Comparison of ENCODE assay signal across 32 cellular contexts in genomic region chr9:134841180-134841904, GRCh38. TPM values are rescaled to one million over a fixed set of nuclear protein-coding genes. Genes with fewer than 3 reads are reported as not detected.
"Had no signal": no experiment of that assay in that cellular context is flagged by ENCODE, and none has a peak within 500 bp of the region (broad histone marks: within the 10 kb centered on the region; RNA-seq: fewer than 3 reads in every experiment).

No MANE protein-coding gene starts in this region.

- H3K4me1 ChIP-seq: esophagus squamous epithelium, neural progenitor cell, psoas muscle, sigmoid colon, testis, tibial artery had no signal

- H2AFZ ChIP-seq: neural progenitor cell had no signal

- DNase-seq: dermis blood vessel endothelial cell; effector memory CD4-positive, alpha-beta T cell; erythroblast; esophagus squamous epithelium; foreskin melanocyte; heart right ventricle; hippocampal formation; immature natural killer cell; islet precursor cell; mesendoderm; midbrain; naive thymus-derived CD4-positive, alpha-beta T cell; nucleus accumbens; ovary; sigmoid colon; spleen; stimulated activated CD4-positive, alpha-beta T cell treated with anti-CD3 and anti-CD28 coated beads, Interleukin-4, amount 100 ng/mL, for 4 hours; stimulated activated naive CD8-positive, alpha-beta T cell treated with anti-CD3 and anti-CD28 coated beads, Interleukin-15, Interleukin-2, amounts not matched to agents 100 U/mL and 50 U/mL, for 24 hours; substantia nigra; testis; tibial artery had no signal

- H3K27me3 ChIP-seq: esophagus squamous epithelium, heart right ventricle, neural progenitor cell, ovary, sigmoid colon, spleen, testis, tibial artery had no signal

- H3K9me3 ChIP-seq: esophagus squamous epithelium, heart right ventricle, ovary, psoas muscle, sigmoid colon, spleen, testis, tibial artery had no signal

- H3K36me3 ChIP-seq: neural progenitor cell, ovary had no signal

- H3K27ac Mint-ChIP-seq: immature natural killer cell; naive thymus-derived CD4-positive, alpha-beta T cell; nephron; neural progenitor cell; stimulated activated memory B cell treated with anti-CD40 and anti-IgM and Interleukin-4, amounts not matched to agents 10 μg/mL and 1 μg/mL and 100 μg/mL, for 72 hours; type B pancreatic cell had no signal

- H3K9ac ChIP-seq: neural progenitor cell had no signal

- H3K27me3 Mint-ChIP-seq: naive thymus-derived CD4-positive, alpha-beta T cell; stimulated activated memory B cell treated with anti-CD40 and anti-IgM and Interleukin-4, amounts not matched to agents 10 μg/mL and 1 μg/mL and 100 μg/mL, for 72 hours; type B pancreatic cell had no signal

- H3K4me1 Mint-ChIP-seq: immature natural killer cell; naive thymus-derived CD4-positive, alpha-beta T cell; nephron; stimulated activated memory B cell treated with anti-CD40 and anti-IgM and Interleukin-4, amounts not matched to agents 10 μg/mL and 1 μg/mL and 100 μg/mL, for 72 hours had no signal

- ATAC-seq: heart right ventricle; left lobe of liver; naive thymus-derived CD4-positive, alpha-beta T cell; psoas muscle; stimulated activated naive CD8-positive, alpha-beta T cell treated with anti-CD3 and anti-CD28 coated beads, Interleukin-15, Interleukin-2, amounts not matched to agents 100 U/mL and 50 U/mL, for 24 hours had no signal

- H3K4me2 ChIP-seq: neural progenitor cell had no signal

- H3K4me3 Mint-ChIP-seq: immature natural killer cell; naive thymus-derived CD4-positive, alpha-beta T cell; nephron; neural progenitor cell; stimulated activated memory B cell treated with anti-CD40 and anti-IgM and Interleukin-4, amounts not matched to agents 10 μg/mL and 1 μg/mL and 100 μg/mL, for 72 hours; type B pancreatic cell had no signal

- H3K27ac ChIP-seq: coronary artery, esophagus squamous epithelium, heart right ventricle, neural progenitor cell, ovary, psoas muscle, sigmoid colon, testis, tibial artery had no signal

- H3K9me3 Mint-ChIP-seq: immature natural killer cell; nephron; neural progenitor cell; stimulated activated memory B cell treated with anti-CD40 and anti-IgM and Interleukin-4, amounts not matched to agents 10 μg/mL and 1 μg/mL and 100 μg/mL, for 72 hours; type B pancreatic cell had no signal

- H3K4me3 ChIP-seq: coronary artery, esophagus squamous epithelium, heart right ventricle, neural progenitor cell, ovary, psoas muscle, sigmoid colon, spleen, testis, tibial artery had no signal

- H3K36me3 Mint-ChIP-seq: immature natural killer cell; naive thymus-derived CD4-positive, alpha-beta T cell; neural progenitor cell; stimulated activated memory B cell treated with anti-CD40 and anti-IgM and Interleukin-4, amounts not matched to agents 10 μg/mL and 1 μg/mL and 100 μg/mL, for 72 hours had no signal

RNA-seq across cellular contexts. Expression of gene FCN2, which starts 39.3 kb away (rescaled TPM):
- total RNA-seq: dermis blood vessel endothelial cell; esophagus squamous epithelium; lung microvascular endothelial cell; naive thymus-derived CD4-positive, alpha-beta T cell; psoas muscle; renal cortical epithelial cell; right cardiac atrium; sigmoid colon; urinary bladder had no signal
- polyA plus RNA-seq: immature natural killer cell; naive thymus-derived CD4-positive, alpha-beta T cell had no signal
